17 cellular contexts compared by ENCODE assay signal in genomic region chr5:113678202-113678601, GRCh38.
"Had no signal": no experiment of that assay in that cellular context is flagged by ENCODE, and none has a peak within 500 bp of the region (broad histone marks: within the 10 kb centered on the region; RNA-seq: fewer than 3 reads in every experiment).

No MANE protein-coding gene starts in this region.

- H3K9me3 ChIP-seq: left lung, lower lobe of right lung, ovary, sigmoid colon, suprapubic skin, thoracic aorta, tibial artery, upper lobe of right lung had no signal

- H3K4me1 ChIP-seq: left lung, lower lobe of right lung, sigmoid colon, spleen, suprapubic skin, tibial artery, upper lobe of right lung had no signal

- DNase-seq: kidney; left lung; lower lobe of right lung; naive B cell; natural killer cell; ovary; right cardiac atrium; sigmoid colon; spleen; stimulated activated CD4-positive, alpha-beta T cell treated with anti-CD3 and anti-CD28 coated beads, Interleukin-4, amount 100 ng/mL, for 24 hours; tibial artery; upper lobe of right lung had no signal

- H3K4me3 ChIP-seq: left lung, lower lobe of right lung, ovary, sigmoid colon, spleen, suprapubic skin, thoracic aorta, tibial artery, upper lobe of right lung had no signal

- FAIRE-seq: islet of Langerhans, small intestine, urothelium cell line had no signal

- H3K36me3 ChIP-seq: left lung, lower lobe of right lung, ovary, sigmoid colon, spleen, suprapubic skin, thoracic aorta, tibial artery, upper lobe of right lung had no signal

- H3K27me3 ChIP-seq: left lung, ovary, spleen, suprapubic skin, tibial artery, upper lobe of right lung had no signal

- H3K27ac ChIP-seq: left lung, lower lobe of right lung, ovary, sigmoid colon, spleen, suprapubic skin, thoracic aorta, tibial artery, upper lobe of right lung had no signal

- ATAC-seq: natural killer cell had no signal
